Comparison of ENCODE assay signal across 8 cellular contexts in the genomic region with DNA sequence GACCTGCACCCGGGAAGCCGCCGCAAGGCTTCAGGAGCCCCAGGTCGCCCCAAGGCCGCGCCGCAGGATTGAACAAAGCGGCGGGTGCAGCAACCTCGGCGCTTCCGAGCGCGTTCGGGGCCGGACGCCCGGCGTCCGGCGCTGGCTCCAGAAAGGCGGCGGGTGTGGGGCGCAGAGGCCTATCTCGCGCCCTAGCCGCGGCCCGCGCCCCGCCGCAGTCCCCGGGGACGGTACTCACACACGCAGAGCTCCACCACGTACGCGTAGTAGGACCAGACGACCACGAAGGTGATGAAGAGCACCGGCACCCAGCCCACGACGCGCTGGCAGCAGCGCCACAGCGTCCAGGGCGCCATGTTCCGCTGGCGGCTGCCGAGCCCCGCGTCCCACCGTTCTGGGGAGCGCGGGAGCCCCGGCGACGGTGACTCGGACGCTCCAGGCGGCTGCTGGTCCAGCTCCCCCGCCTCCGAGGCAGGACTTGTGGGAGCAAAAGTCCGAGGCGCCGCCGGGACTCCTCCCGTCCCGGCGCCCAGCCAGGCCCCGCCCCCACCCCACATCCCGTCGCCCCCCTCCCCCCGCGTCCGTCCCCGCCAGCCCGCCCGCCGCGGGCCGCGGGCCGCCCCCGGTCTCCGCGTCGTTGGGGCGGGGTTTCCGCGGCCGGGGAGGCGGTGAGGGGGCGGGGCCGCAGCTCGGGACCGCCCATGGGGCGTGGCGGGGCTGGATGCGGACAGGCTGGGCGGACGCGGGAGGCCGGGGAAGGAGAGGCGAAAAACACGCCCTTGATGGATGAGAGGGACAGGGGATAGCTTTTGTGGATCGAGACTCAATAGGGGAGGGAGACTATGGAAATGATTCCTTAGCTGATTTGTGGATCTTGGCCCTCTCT. TPM values are rescaled to one million over a fixed set of nuclear protein-coding genes. Genes with fewer than 3 reads are reported as not detected.
A peak's percentile ranks its signal among the peaks of the same experiment; 100 is the strongest.
DNase-seq lines count a peak whose midpoint lies in the region; ATAC-seq and TF ChIP-seq lines count a peak whose summit lies in the region.

TSS of gene ZDHHC20 (minus strand) at position 488 of the 886 bp plus-strand sequence. CDS start at position 356, 132 bp downstream.

- H3K9me3 Mint-ChIP-seq in activated naive CD8-positive, alpha-beta T cell (ENCODE audit: low read depth): no peaks in the 10 kb centered on the region
- peaks cover 4% of the 10 kb centered on the region for H3K9me3 Mint-ChIP-seq in osteocyte (ENCODE audit: unreplicated experiment)

- peak within 1 kb of the TSS; percentile 99 for H3K4me3 ChIP-seq in thoracic aorta

- H3K27me3 ChIP-seq in thoracic aorta (replicated peaks; ENCODE audit: insufficient read depth): no peaks in the 10 kb centered on the region

- peaks cover 44% of the 10 kb centered on the region for H3K4me1 Mint-ChIP-seq in activated naive CD8-positive, alpha-beta T cell (ENCODE audit: low read depth)
- peaks cover 22% of the 10 kb centered on the region for H3K4me1 Mint-ChIP-seq in osteocyte (ENCODE audit: unreplicated experiment)

- H3K27me3 Mint-ChIP-seq in activated naive CD8-positive, alpha-beta T cell: no peaks in the 10 kb centered on the region
- no peaks in the 10 kb centered on the region for H3K27me3 Mint-ChIP-seq in osteocyte (ENCODE audit: unreplicated experiment)

- TF ChIP-seq CTCF in osteocyte (IDR thresholded peaks at IDR 0.05) (no peak), thoracic aorta (IDR thresholded peaks at IDR 0.05) (no peak)

- peak within 1 kb of the TSS; percentile 88 for H3K27ac Mint-ChIP-seq in activated naive CD8-positive, alpha-beta T cell
- H3K27ac Mint-ChIP-seq in osteocyte (ENCODE audit: unreplicated experiment): peak within 1 kb of the TSS; percentile 78

- peak within 1 kb of the TSS; percentile 95 for H3K4me3 Mint-ChIP-seq in activated naive CD8-positive, alpha-beta T cell
- peak within 1 kb of the TSS; percentile 90 for H3K4me3 Mint-ChIP-seq in osteocyte (ENCODE audit: unreplicated experiment)

- peaks cover 8% of the 10 kb centered on the region in 2 donors for H3K4me1 ChIP-seq in thoracic aorta (ENCODE audit: control insufficient read depth in 1 of 2, low read depth in 2 of 2)

- H3K36me3 ChIP-seq in thoracic aorta: no peaks in the 10 kb centered on the region

- H3K9me3 ChIP-seq in thoracic aorta: no peaks in the 10 kb centered on the region

- peak; percentile 97 for ATAC-seq in thoracic aorta (ENCODE audit: insufficient number of reproducible peaks, low FRiP score, low read depth)

- in situ Hi-C loops in G401 (cut with HindIII; ENCODE audit: low sequenced_read_pairs): no loop called here

- DNase-seq in G401 (ENCODE audit: low spot score) (peak; percentile 87), H4 (ENCODE audit: low spot score) (peak; percentile 39), M059J (ENCODE audit: low read depth) (peak; percentile 77), SKM-1 treated with dmso at 0.1 percent for 144 hours (lab: John Stamatoyannopoulos, UW; ENCODE audit: unreplicated experiment) (peak; percentile 59), glomerular visceral epithelial cell (ENCODE audit: extremely low spot score) (peak; percentile 91), osteocyte (ENCODE audit: extremely low spot score, unreplicated experiment) (peak; percentile 97), thoracic aorta (ENCODE audit: low spot score) (peak; percentile 58)

- H3K27ac ChIP-seq in thoracic aorta: peak within 1 kb of the TSS; percentile 76 to 86

- peaks cover 7% of the 10 kb centered on the region for H3K36me3 Mint-ChIP-seq in activated naive CD8-positive, alpha-beta T cell
- H3K36me3 Mint-ChIP-seq in osteocyte (ENCODE audit: unreplicated experiment): no peaks in the 10 kb centered on the region

RNA-seq across cellular contexts. Expression of gene ZDHHC20, which starts in this region (rescaled TPM):
- 60.2 and 90.6 TPM in 2 replicates for total RNA-seq in G401 (2014; rRNA removed; shearing (Covaris generic))
- total RNA-seq in H4 (2014; rRNA removed; shearing (Covaris generic)): 39.3 and 48.2 TPM in 2 replicates
- 102 and 105 TPM in 2 replicates for total RNA-seq in M059J (2014; rRNA removed; shearing (Covaris generic))
- total RNA-seq in osteocyte (50.6 and 56.2 TPM in 2 replicates), thoracic aorta (10 to 100 TPM; 70.3 to 80.7 TPM)

Comparison
In these comparisons a context has a peak if more than half of its experiments do, and no peak if none do; other contexts are left out.
1. Peak in every context shown above with its lines: DNase-seq, ATAC-seq, H3K4me3 ChIP-seq and H3K27ac ChIP-seq.
2. DNase-seq: peak in every context shown above with its lines; median percentile 97 in osteocyte; 91 in glomerular visceral epithelial cell; 87 in G401; 77 in M059J; 59 in SKM-1 treated with dmso at 0.1 percent for 144 hours; 58 in thoracic aorta; 39 in H4.